Comparison of ENCODE assay signal across 37 cellular contexts in the genomic region with DNA sequence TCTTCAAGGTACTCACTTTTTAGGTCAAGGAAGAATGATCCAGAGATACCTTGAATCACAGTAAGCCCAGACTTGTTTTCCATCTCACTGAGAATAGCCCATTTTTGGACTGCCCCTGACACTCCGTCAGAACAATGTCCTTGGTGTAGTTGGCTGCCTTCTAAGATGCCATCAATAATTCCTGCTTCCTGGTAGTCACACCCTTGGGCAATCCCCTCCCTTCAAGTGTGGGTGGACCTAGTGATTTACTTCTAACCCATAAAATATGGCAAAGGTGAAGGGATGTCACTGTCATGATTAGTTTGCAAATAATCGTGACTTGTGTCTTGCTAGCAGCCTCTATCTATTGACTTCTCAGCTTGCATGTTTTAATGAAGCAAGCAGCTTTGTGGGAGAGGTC. TPM values are rescaled to one million over a fixed set of nuclear protein-coding genes. Genes with fewer than 3 reads are reported as not detected.
"Had no signal": no experiment of that assay in that cellular context is flagged by ENCODE, and none has a peak within 500 bp of the region (broad histone marks: within the 10 kb centered on the region; RNA-seq: fewer than 3 reads in every experiment).

No MANE protein-coding gene starts in this region.

- H3K27ac Mint-ChIP-seq: activated B cell treated with CpG ODN at 0.5 μM for 24 hours; activated CD4-positive, alpha-beta memory T cell treated with anti-CD3 and anti-CD28 coated beads for 36 hours; activated naive CD4-positive, alpha-beta T cell treated with anti-CD3 and anti-CD28 coated beads for 36 hours; activated naive CD8-positive, alpha-beta T cell; activated naive CD8-positive, alpha-beta T cell treated with anti-CD3 and anti-CD28 coated beads, Interleukin-2, amount 50 U/mL, for 24 hours; activated T-helper 1 cell treated with anti-CD3 and anti-CD28 coated beads, Interleukin-12 subunit alpha, Interleukin-12 subunit beta, Interleukin-2, Interleukin-4 antibody, amounts not matched to agents 30 ng/mL and 10 ng/mL and 1 ng/mL, durations not matched to agents 14 hours and 24 hours and 36 hours had no signal

- H3K36me3 Mint-ChIP-seq: activated CD4-positive, alpha-beta memory T cell treated with anti-CD3 and anti-CD28 coated beads for 36 hours; activated naive CD8-positive, alpha-beta T cell had no signal

- ATAC-seq: activated naive CD8-positive, alpha-beta T cell treated with anti-CD3 and anti-CD28 coated beads, Interleukin-2, amount 50 U/mL, for 24 hours; activated T-cell treated with anti-CD3 and anti-CD28 coated beads, Interleukin-2, amount 50 U/mL, for 4 hours; Right ventricle myocardium inferior had no signal

- FAIRE-seq: RCC 7860 had no signal

- H2AFZ ChIP-seq: PC-9 had no signal

- H3K4me3 ChIP-seq: PC-9 had no signal

- H3K4me3 Mint-ChIP-seq: activated B cell treated with CpG ODN at 0.5 μM for 24 hours; activated CD4-positive, alpha-beta memory T cell treated with anti-CD3 and anti-CD28 coated beads for 36 hours; activated naive CD4-positive, alpha-beta T cell treated with anti-CD3 and anti-CD28 coated beads for 36 hours; activated naive CD8-positive, alpha-beta T cell; activated naive CD8-positive, alpha-beta T cell treated with anti-CD3 and anti-CD28 coated beads, Interleukin-2, amount 50 U/mL, for 24 hours; activated T-cell treated with anti-CD3 and anti-CD28 coated beads, Interleukin-2, amount 50 U/mL, for 4 hours; activated T-helper 1 cell treated with anti-CD3 and anti-CD28 coated beads, Interleukin-12 subunit alpha, Interleukin-12 subunit beta, Interleukin-2, Interleukin-4 antibody, amounts not matched to agents 30 ng/mL and 10 ng/mL and 1 ng/mL, durations not matched to agents 14 hours and 24 hours and 36 hours had no signal

- H3K4me2 ChIP-seq: PC-9 had no signal

- H3K27me3 Mint-ChIP-seq: activated CD4-positive, alpha-beta memory T cell treated with anti-CD3 and anti-CD28 coated beads for 36 hours; activated naive CD8-positive, alpha-beta T cell; activated naive CD8-positive, alpha-beta T cell treated with anti-CD3 and anti-CD28 coated beads, Interleukin-2, amount 50 U/mL, for 24 hours had no signal

- H3K4me1 Mint-ChIP-seq: activated B cell treated with CpG ODN at 0.5 μM for 24 hours; activated naive CD8-positive, alpha-beta T cell treated with anti-CD3 and anti-CD28 coated beads, Interleukin-2, amount 50 U/mL, for 24 hours had no signal

- H3K27ac ChIP-seq: brain microvascular endothelial cell, PC-9, RWPE1, VCaP had no signal

- H3K9me3 Mint-ChIP-seq: activated CD4-positive, alpha-beta memory T cell treated with anti-CD3 and anti-CD28 coated beads for 36 hours; activated naive CD4-positive, alpha-beta T cell treated with anti-CD3 and anti-CD28 coated beads for 36 hours; activated naive CD8-positive, alpha-beta T cell treated with anti-CD3 and anti-CD28 coated beads, Interleukin-2, amount 50 U/mL, for 24 hours; activated T-cell treated with anti-CD3 and anti-CD28 coated beads, Interleukin-2, amount 50 U/mL, for 4 hours; activated T-helper 1 cell treated with anti-CD3 and anti-CD28 coated beads, Interleukin-12 subunit alpha, Interleukin-12 subunit beta, Interleukin-2, Interleukin-4 antibody, amounts not matched to agents 30 ng/mL and 10 ng/mL and 1 ng/mL, durations not matched to agents 14 hours and 24 hours and 36 hours had no signal

- H3K36me3 ChIP-seq: brain microvascular endothelial cell had no signal

- H3K27me3 ChIP-seq: brain microvascular endothelial cell had no signal

- DNase-seq: activated B cell treated with CpG ODN at 0.5 μM for 24 hours; activated CD4-positive, alpha-beta memory T cell treated with anti-CD3 and anti-CD28 coated beads for 36 hours; activated CD4-positive, alpha-beta T cell treated with anti-CD3 and anti-CD28 coated beads for 4 hours; activated CD4-positive, alpha-beta T cell treated with anti-CD3 and anti-CD28 coated beads, Interleukin-2, amount 50 U/mL, for 1 hour; activated CD4-positive, CD25-positive, alpha-beta regulatory T cell treated with anti-CD3 and anti-CD28 coated beads, Interleukin-2, amount 50 U/mL, for 72 hours; activated CD8-positive, alpha-beta memory T cell treated with anti-CD3 and anti-CD28 coated beads, Interleukin-2, amount 50 U/mL, for 4 hours; activated gamma-delta T cell treated with Interleukin-2 at 50 U/mL for 16 hours; activated naive CD4-positive, alpha-beta T cell treated with anti-CD3 and anti-CD28 coated beads for 36 hours; activated naive CD8-positive, alpha-beta T cell treated with anti-CD3 and anti-CD28 coated beads, Interleukin-2, amount 50 U/mL, for 24 hours; activated T-cell treated with anti-CD3 and anti-CD28 coated beads for 4 hours; activated T-cell treated with anti-CD3 and anti-CD28 coated beads, Interleukin-2, amount 50 U/mL, for 4 hours; anterior cingulate cortex; brain microvascular endothelial cell; central memory CD4-positive, alpha-beta T cell; Karpas-422; KBM-7; NCI-H1105; NCI-H1417 treated with DMSO at 0.1 percent for 48 hours; NCI-H187 treated with DMSO at 0.1 percent for 48 hours; NCI-H2081; NCI-H2171 treated with DMSO at 0.1 percent for 48 hours; NCI-H2227 treated with DMSO at 0.1 percent for 48 hours; NCI-H524 treated with DMSO at 0.1 percent for 48 hours; NK-92 treated with Interleukin-12 subunit alpha and Interleukin-12 subunit beta, amount 100 ng/mL, for 24 hours; PC-9; SW 1271; T-helper 1 cell; T-helper 2 cell; T-helper 9 cell had no signal

RNA-seq across cellular contexts. Expression of a gene that starts 19.9 kb away (rescaled TPM):
- total RNA-seq: MCF 10A, NCI-H460, PC-9 had no signal
